Comparison of ENCODE assay signal across 26 cellular contexts in the genomic region with DNA sequence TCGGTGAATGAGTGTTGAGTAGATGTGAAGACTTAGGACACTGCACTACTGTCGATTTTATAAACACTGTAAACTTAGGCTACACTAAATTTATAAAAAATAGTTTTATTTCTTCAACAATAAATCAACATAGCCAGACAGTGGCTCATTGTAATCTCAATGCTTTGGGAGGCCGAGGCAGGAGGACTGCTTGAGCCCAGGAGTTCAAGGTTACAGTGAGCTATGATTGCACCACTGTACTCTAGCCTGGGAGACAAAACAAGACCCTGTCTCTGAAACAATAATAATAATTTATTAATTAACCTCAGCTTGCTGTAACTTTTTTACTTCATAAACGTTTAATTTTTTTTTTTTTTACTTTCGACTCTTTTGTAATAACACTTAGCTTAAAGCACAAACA.
"Had no signal": no experiment of that assay in that cellular context is flagged by ENCODE, and none has a peak within 500 bp of the region (broad histone marks: within the 10 kb centered on the region; RNA-seq: fewer than 3 reads in every experiment).

No MANE protein-coding gene starts in this region.

- H3K27me3 ChIP-seq: stomach, suprapubic skin, testis, thyroid gland, tibial artery, tibial nerve, transverse colon, upper lobe of left lung, upper lobe of right lung, uterus, vagina had no signal

- H3K9me3 ChIP-seq: stomach, suprapubic skin, testis, thoracic aorta, thyroid gland, tibial artery, tibial nerve, transverse colon, upper lobe of left lung, upper lobe of right lung, uterus, vagina had no signal

- H3K36me3 ChIP-seq: suprapubic skin, thyroid gland, tibial artery, transverse colon, upper lobe of left lung, upper lobe of right lung, uterus, vagina had no signal

- ATAC-seq: stimulated activated memory B cell treated with anti-CD40 and anti-IgM and Interleukin-4, amounts not matched to agents 10 μg/mL and 1 μg/mL and 100 μg/mL, for 72 hours; stimulated activated naive B cell treated with anti-CD40 and anti-IgM and Interleukin-4, amounts not matched to agents 10 μg/mL and 1 μg/mL and 100 μg/mL, for 72 hours; upper lobe of right lung had no signal

- H3K4me1 ChIP-seq: suprapubic skin, testis, thyroid gland, upper lobe of left lung, upper lobe of right lung, uterus, vagina had no signal

- H3K4me3 ChIP-seq: stomach, suprapubic skin, testis, thoracic aorta, thyroid gland, tibial artery, tibial nerve, transverse colon, upper lobe of left lung, upper lobe of right lung, uterus, vagina had no signal

- H3K27ac ChIP-seq: stomach, suprapubic skin, testis, thoracic aorta, thyroid gland, tibial artery, tibial nerve, transverse colon, upper lobe of left lung, upper lobe of right lung, uterus, vagina had no signal

- DNase-seq: stimulated activated CD4-positive, alpha-beta T cell treated with anti-CD3 and anti-CD28 coated beads, Interleukin-2, amount 100 ng/mL, for 48 hours; stimulated activated CD4-positive, alpha-beta T cell treated with anti-CD3 and anti-CD28 coated beads, Interleukin-4, amount 100 ng/mL, for 1 hour; stimulated activated CD4-positive, alpha-beta T cell treated with anti-CD3 and anti-CD28 coated beads, Interleukin-4, amount 100 ng/mL, for 24 hours; stimulated activated CD4-positive, alpha-beta T cell treated with anti-CD3 and anti-CD28 coated beads, Interleukin-4, amount 100 ng/mL, for 4 hours; stimulated activated CD8-positive, alpha-beta memory T cell treated with anti-CD3 and anti-CD28 coated beads, Interleukin-4, amount 100 ng/mL, for 48 hours; stimulated activated naive B cell treated with anti-CD40 and anti-IgM and Interleukin-4, amounts not matched to agents 10 μg/mL and 1 μg/mL and 100 μg/mL, for 72 hours; stimulated activated naive CD4-positive, alpha-beta T cell; stimulated activated naive CD4-positive, alpha-beta T cell treated with Interleukin-2 at 50 U/mL for 16 hours; stimulated activated naive CD8-positive, alpha-beta T cell treated with anti-CD3 and anti-CD28 coated beads, Interleukin-15, amount 100 ng/mL, for 72 hours; stimulated activated naive CD8-positive, alpha-beta T cell treated with anti-CD3 and anti-CD28 coated beads, Interleukin-15, Interleukin-2, amounts not matched to agents 100 U/mL and 50 U/mL, for 24 hours; stomach; substantia nigra; testis; thyroid gland; tibial artery; transverse colon; trophoblast cell; upper lobe of left lung; upper lobe of right lung; uterus had no signal

- FAIRE-seq: urothelium cell line had no signal
